ENCODE assay signal across 1 cellular context in genomic region chr13:113153810-113154748, GRCh38.
A peak's percentile ranks its signal among the peaks of the same experiment; 100 is the strongest.
TF ChIP-seq lines count a peak whose summit lies in the region.

No MANE protein-coding gene starts in this region.

TF ChIP-seq in K562, 482 proteins besides CTCF, POLR2A, EP300 and RAD21 (continued from another document and continues in another):
- TF ChIP-seq CEBPG (CRISPR knock-in tag; IDR thresholded peaks at IDR 0.05) (no peak), CEBPG (tag; conservative IDR thresholded peaks at IDR 0.05 in 1 of 2, IDR thresholded peaks at IDR 0.05 in 1 of 2) (no peak), NELFE (IDR thresholded peaks at IDR 0.05; ENCODE audit: insufficient read depth, insufficient read length) (no peak), KDM1A (IDR thresholded peaks at IDR 0.05) (no peak), SFPQ (IDR thresholded peaks at IDR 0.05; ENCODE audit: low read depth, low read length) (no peak), SAP30 (IDR thresholded peaks at IDR 0.05; ENCODE audit: borderline replicate concordance, insufficient read depth, low read depth, low read length, poor library complexity, severe bottlenecking) (no peak), ETV5 (CRISPR knock-in tag; IDR thresholded peaks at IDR 0.05; ENCODE audit: low read depth) (no peak), NR2C2 (CRISPR knock-in tag; IDR thresholded peaks at IDR 0.05) (no peak), NR2C2 (tag; IDR thresholded peaks at IDR 0.05) (no peak), ZBTB49 (CRISPR knock-in tag; IDR thresholded peaks at IDR 0.05; ENCODE audit: borderline replicate concordance) (no peak), POLR2AphosphoS5 (IDR thresholded peaks at IDR 0.05; ENCODE audit: control insufficient read depth, insufficient read depth, low read depth, low read length) (peak; percentile 78; the same call in 1 of the 2 replicates), ZNF395 (CRISPR knock-in tag; IDR thresholded peaks at IDR 0.05) (no peak), ZNF551 (CRISPR knock-in tag; IDR thresholded peaks at IDR 0.05) (no peak), ARHGAP35 (IDR thresholded peaks at IDR 0.05; ENCODE audit: partially characterized antibody) (no peak), HINFP (tag; conservative IDR thresholded peaks at IDR 0.05; ENCODE audit: low read depth) (no peak), PTRF (tag; IDR thresholded peaks at IDR 0.05) (no peak), CREB1 (IDR thresholded peaks at IDR 0.05) (no peak), CREB1 (CRISPR knock-in tag; IDR thresholded peaks at IDR 0.05) (no peak), HEY1 (CRISPR knock-in tag; IDR thresholded peaks at IDR 0.05; ENCODE audit: borderline replicate concordance) (no peak), RBM22 (IDR thresholded peaks at IDR 0.05; ENCODE audit: low read depth, low read length, poor library complexity, severe bottlenecking) (no peak), EP400 (IDR thresholded peaks at IDR 0.05) (no peak), EGR1 (conservative IDR thresholded peaks at IDR 0.05) (peak; percentile 42; the same call in 1 of the 2 replicates), BCLAF1 (IDR thresholded peaks at IDR 0.05; ENCODE audit: borderline replicate concordance in 1 of 2, control insufficient read depth in 1 of 2, low read depth in 2 of 2, low read length in 1 of 2) (no peak), THRAP3 (IDR thresholded peaks at IDR 0.05; ENCODE audit: borderline replicate concordance) (no peak), PCBP2 (IDR thresholded peaks at IDR 0.05; ENCODE audit: low read depth, low read length, poor library complexity, severe bottlenecking) (no peak), CHCHD3 (CRISPR knock-in tag; IDR thresholded peaks at IDR 0.05) (no peak), TFAP4 (CRISPR knock-in tag; IDR thresholded peaks at IDR 0.05; ENCODE audit: borderline replicate concordance) (no peak), DPF2 (IDR thresholded peaks at IDR 0.05) (no peak), USF1 (CRISPR knock-in tag; IDR thresholded peaks at IDR 0.05) (peak; percentile 86), SP2 (IDR thresholded peaks at IDR 0.05; ENCODE audit: extremely low read depth, low read depth, low read length, poor library complexity, severe bottlenecking) (no peak), DEAF1 (CRISPR knock-in tag; IDR thresholded peaks at IDR 0.05) (no peak), BMI1 (IDR thresholded peaks at IDR 0.05; ENCODE audit: low read length) (no peak)
- TF ChIP-seq, protein P1, sequence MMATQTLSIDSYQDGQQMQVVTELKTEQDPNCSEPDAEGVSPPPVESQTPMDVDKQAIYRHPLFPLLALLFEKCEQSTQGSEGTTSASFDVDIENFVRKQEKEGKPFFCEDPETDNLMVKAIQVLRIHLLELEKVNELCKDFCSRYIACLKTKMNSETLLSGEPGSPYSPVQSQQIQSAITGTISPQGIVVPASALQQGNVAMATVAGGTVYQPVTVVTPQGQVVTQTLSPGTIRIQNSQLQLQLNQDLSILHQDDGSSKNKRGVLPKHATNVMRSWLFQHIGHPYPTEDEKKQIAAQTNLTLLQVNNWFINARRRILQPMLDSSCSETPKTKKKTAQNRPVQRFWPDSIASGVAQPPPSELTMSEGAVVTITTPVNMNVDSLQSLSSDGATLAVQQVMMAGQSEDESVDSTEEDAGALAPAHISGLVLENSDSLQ (IDR thresholded peaks at IDR 0.05): no peak
- TF ChIP-seq, protein P2, sequence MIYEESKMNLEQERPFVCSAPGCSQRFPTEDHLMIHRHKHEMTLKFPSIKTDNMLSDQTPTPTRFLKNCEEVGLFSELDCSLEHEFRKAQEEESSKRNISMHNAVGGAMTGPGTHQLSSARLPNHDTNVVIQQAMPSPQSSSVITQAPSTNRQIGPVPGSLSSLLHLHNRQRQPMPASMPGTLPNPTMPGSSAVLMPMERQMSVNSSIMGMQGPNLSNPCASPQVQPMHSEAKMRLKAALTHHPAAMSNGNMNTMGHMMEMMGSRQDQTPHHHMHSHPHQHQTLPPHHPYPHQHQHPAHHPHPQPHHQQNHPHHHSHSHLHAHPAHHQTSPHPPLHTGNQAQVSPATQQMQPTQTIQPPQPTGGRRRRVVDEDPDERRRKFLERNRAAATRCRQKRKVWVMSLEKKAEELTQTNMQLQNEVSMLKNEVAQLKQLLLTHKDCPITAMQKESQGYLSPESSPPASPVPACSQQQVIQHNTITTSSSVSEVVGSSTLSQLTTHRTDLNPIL (CRISPR knock-in tag; IDR thresholded peaks at IDR 0.05): no peak
- TF ChIP-seq, protein P3, sequence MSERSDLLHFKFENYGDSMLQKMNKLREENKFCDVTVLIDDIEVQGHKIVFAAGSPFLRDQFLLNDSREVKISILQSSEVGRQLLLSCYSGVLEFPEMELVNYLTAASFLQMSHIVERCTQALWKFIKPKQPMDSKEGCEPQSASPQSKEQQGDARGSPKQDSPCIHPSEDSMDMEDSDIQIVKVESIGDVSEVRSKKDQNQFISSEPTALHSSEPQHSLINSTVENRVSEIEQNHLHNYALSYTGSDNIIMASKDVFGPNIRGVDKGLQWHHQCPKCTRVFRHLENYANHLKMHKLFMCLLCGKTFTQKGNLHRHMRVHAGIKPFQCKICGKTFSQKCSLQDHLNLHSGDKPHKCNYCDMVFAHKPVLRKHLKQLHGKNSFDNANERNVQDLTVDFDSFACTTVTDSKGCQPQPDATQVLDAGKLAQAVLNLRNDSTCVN (CRISPR knock-in tag; IDR thresholded peaks at IDR 0.05): no peak
